In the genomic region with DNA sequence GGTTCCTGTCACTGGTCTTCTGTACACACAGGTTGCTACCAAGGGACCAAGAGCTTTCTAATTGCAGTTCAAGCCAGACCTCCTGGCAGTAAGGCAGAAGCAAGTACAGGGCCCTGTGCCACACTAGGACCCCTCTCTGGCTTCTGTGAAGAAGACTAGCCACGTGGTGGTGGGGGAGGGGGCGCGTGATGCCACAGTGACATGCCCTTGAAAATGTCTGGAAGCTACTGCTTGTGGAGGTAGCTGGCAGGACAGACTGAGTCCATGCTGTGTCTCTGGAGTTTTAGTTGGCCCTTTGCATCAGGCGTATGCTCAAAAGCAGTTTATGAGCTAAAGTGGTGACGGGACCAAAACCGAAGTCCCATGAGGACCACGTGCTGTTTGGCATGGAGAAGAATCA, we compare ENCODE assay signal across 17 cellular contexts. TPM values are rescaled to one million over a fixed set of nuclear protein-coding genes. Genes with fewer than 3 reads are reported as not detected.
DNase-seq lines count a peak whose midpoint lies in the region; ATAC-seq, FAIRE-seq and TF ChIP-seq lines count a peak whose summit lies in the region.
"Had no signal": no experiment of that assay in that cellular context is flagged by ENCODE, and none has a peak within 500 bp of the region (broad histone marks: within the 10 kb centered on the region; RNA-seq: fewer than 3 reads in every experiment).

No MANE protein-coding gene starts in this region.

- H3K9me3 ChIP-seq in heart right ventricle (no peaks in the 10 kb centered on the region), endothelial cell of umbilical vein (replicated peaks; ENCODE audit: control insufficient read depth, insufficient read depth, low read length) (no peaks in the 10 kb centered on the region), neutrophil (no peaks in the 10 kb centered on the region), MM.1S (replicated peaks; ENCODE audit: insufficient read depth, low read length) (no peaks in the 10 kb centered on the region)

- POLR2A ChIA-PET in endothelial cell of umbilical vein (lab: Charles Lee), result interaction anchor here (0.9 kb wide), 1 partner anchor 51 kb away, joined by 3 read pairs; no protein-coding TSS in a partner anchor

- H3K27ac ChIP-seq in heart right ventricle (peak overlapping the region in 6 of 10 donors; percentile 43 to 85 (median 69)), endothelial cell of umbilical vein (ENCODE audit: insufficient read depth, low read depth, low read length) (peak overlapping the region; percentile 87), neutrophil (peak overlapping the region; percentile 79), MM.1S (ENCODE audit: low read length) (no peak overlapping the region)

- H3K9ac ChIP-seq in endothelial cell of umbilical vein (replicated peaks; ENCODE audit: extremely low read depth, insufficient read depth, low read length), result peak overlapping the region; percentile 84
- H3K9ac ChIP-seq in MM.1S (ENCODE audit: low read length), result no peak overlapping the region

- H3K4me2 ChIP-seq in endothelial cell of umbilical vein (ENCODE audit: insufficient read depth, low read length) (peak overlapping the region; percentile 78), MM.1S (ENCODE audit: low read depth, low read length) (no peak overlapping the region)

- intact Hi-C loops in heart right ventricle (cut with DNase I), result loop anchor here in 1 of 10 donors (5.0 kb wide), 1 partner anchor 42 kb away; no protein-coding TSS in a partner anchor
- intact Hi-C loops in cardiac septum (cut with DNase I), result loop anchor here (2.0 kb wide), 1 partner anchor 40 kb away; no protein-coding TSS in a partner anchor
- intact Hi-C loops in endothelial cell of umbilical vein (cut with micrococcal nuclease), result loop anchor here (1.0 to 2.0 kb wide), 2 partner anchors 14 to 46 kb away; no protein-coding TSS in a partner anchor

- H3K4me1 ChIP-seq in heart right ventricle (peaks cover 0 to 37% (median 10%) of the 10 kb centered on the region in 9 donors), endothelial cell of umbilical vein (ENCODE audit: control insufficient read depth, extremely low read depth, insufficient read depth, low read length) (peaks cover 39% of the 10 kb centered on the region), neutrophil (ENCODE audit: control insufficient read depth in 1 of 2, insufficient read depth in 1 of 2, low read depth in 1 of 2, low read length in 1 of 2) (peaks cover 27 to 47% of the 10 kb centered on the region in 2 experiments), MM.1S (ENCODE audit: low read length) (peaks cover 5% of the 10 kb centered on the region)

- TF ChIP-seq CTCF in heart right ventricle (IDR thresholded peaks at IDR 0.05) (no peak), endothelial cell of umbilical vein (IDR thresholded peaks at IDR 0.05; ENCODE audit: extremely low read depth in 1 of 2, insufficient read depth in 1 of 2, low read depth in 1 of 2, low read length in 2 of 2) (no peak), neutrophil (IDR thresholded peaks at IDR 0.05) (no peak), MM.1S (IDR thresholded peaks at IDR 0.05; ENCODE audit: low read length) (no peak)

- H4K20me1 ChIP-seq in endothelial cell of umbilical vein (replicated peaks; ENCODE audit: control insufficient read depth, extremely low read depth, insufficient read depth, low read length) (no peaks in the 10 kb centered on the region), MM.1S (ENCODE audit: insufficient read depth, low read length) (no peaks in the 10 kb centered on the region)

- no peak for TF ChIP-seq POLR2A in endothelial cell of umbilical vein (IDR thresholded peaks at IDR 0.05; ENCODE audit: low read depth, low read length)

- dilution Hi-C loops in endothelial cell of umbilical vein (cut with MboI; ENCODE audit: extremely low pct_ligation_motif_present, low sequenced_read_pairs), result no loop called here

- H3K79me2 ChIP-seq in endothelial cell of umbilical vein (ENCODE audit: control insufficient read depth, insufficient read depth, low read length) (peaks cover 60% of the 10 kb centered on the region), MM.1S (ENCODE audit: low read length) (no peaks in the 10 kb centered on the region)

- H3K4me3 ChIP-seq in heart right ventricle, result peak overlapping the region in 8 of 10 donors; percentile 12 to 52 (median 44)
- peak overlapping the region; percentile 44 to 84 (median 54) for H3K4me3 ChIP-seq in endothelial cell of umbilical vein (replicated peaks in 1 of 3; ENCODE audit: insufficient read depth in 1 of 3, low read depth in 1 of 3, low read length in 3 of 3)
- H3K4me3 ChIP-seq in neutrophil (ENCODE audit: low read depth in 1 of 2, low read length in 1 of 2), result no peak overlapping the region
- no peak overlapping the region for H3K4me3 ChIP-seq in MM.1S (ENCODE audit: low read length)
- H3K4me3 ChIP-seq: GM12878 had no signal

- H3F3A ChIP-seq in MM.1S (ENCODE audit: insufficient read depth, low read length), result no peaks in the 10 kb centered on the region

- H3K36me3 ChIP-seq in heart right ventricle, result no peaks in the 10 kb centered on the region
- no peaks in the 10 kb centered on the region for H3K36me3 ChIP-seq in endothelial cell of umbilical vein (ENCODE audit: control insufficient read depth in 2 of 2, extremely low read depth in 1 of 2, insufficient read depth in 2 of 2, low read length in 2 of 2)
- no peaks in the 10 kb centered on the region for H3K36me3 ChIP-seq in neutrophil
- no peaks in the 10 kb centered on the region for H3K36me3 ChIP-seq in MM.1S (replicated peaks; ENCODE audit: insufficient read depth, low read length)

- H3K9me1 ChIP-seq in endothelial cell of umbilical vein (replicated peaks; ENCODE audit: control insufficient read depth, extremely low read depth, insufficient read depth, low read length), result no peaks in the 10 kb centered on the region

- no peak for FAIRE-seq in endothelial cell of umbilical vein (lab: Jason Lieb, UNC)
- FAIRE-seq: A204.1, GM12878 had no signal

- no TSS peak for BruUV-seq in endothelial cell of umbilical vein (replicated peaks; lab: Mats Ljungman, UMichigan)

- peaks cover 0 to 61% (median 0%) of the 10 kb centered on the region in 7 donors for H3K27me3 ChIP-seq in heart right ventricle
- no peaks in the 10 kb centered on the region for H3K27me3 ChIP-seq in endothelial cell of umbilical vein (ENCODE audit: control insufficient read depth in 2 of 2, insufficient read depth in 2 of 2, low read length in 2 of 2)
- no peaks in the 10 kb centered on the region for H3K27me3 ChIP-seq in neutrophil
- no peaks in the 10 kb centered on the region for H3K27me3 ChIP-seq in MM.1S (replicated peaks; ENCODE audit: insufficient read depth, low read length)

- H3K9me2 ChIP-seq in MM.1S (replicated peaks; ENCODE audit: insufficient read depth, low read length), result no peaks in the 10 kb centered on the region

- 62 to 64% methylated on average over 7 of the region's 7 CpGs for WGBS in heart right ventricle, 2 donors

- CTCF ChIA-PET in endothelial cell of umbilical vein (lab: Charles Lee), result interaction anchor here (0.7 to 2.5 kb wide), 6 partner anchors 44 to 78 kb away, joined by 3 to 26 read pairs (median 5); no protein-coding TSS in a partner anchor

- no peak for ATAC-seq in heart right ventricle
- ATAC-seq in HG03025 (IDR thresholded peaks at IDR 0.05; ENCODE audit: low FRiP score, unreplicated experiment), result no peak
- ATAC-seq: GM12878, PC-3 had no signal

- H2AFZ ChIP-seq in endothelial cell of umbilical vein (ENCODE audit: low read depth, low read length) (no peak overlapping the region), MM.1S (ENCODE audit: low read length) (no peak overlapping the region)

- DNase-seq in heart right ventricle (no peak), cardiac septum (ENCODE audit: low spot score) (no peak), endothelial cell of umbilical vein (ENCODE audit: low read depth, low spot score) (peak; percentile 13), NCI-H128 (lab: John Stamatoyannopoulos, UW; ENCODE audit: unreplicated experiment) (no peak), MM.1S (no peak), GM19240 (ENCODE audit: insufficient read length, low spot score) (no peak)
- DNase-seq: Calu3, HCEC 1CT, NCI-H1092 treated with DMSO at 0.1 percent for 48 hours, NCI-H1694 treated with DMSO at 0.1 percent for 48 hours, NCI-H446, PC-3 had no signal

TF ChIP-seq in endothelial cell of umbilical vein, 7 proteins besides CTCF, POLR2A, EP300 and RAD21:
- TF ChIP-seq GATA2 (IDR thresholded peaks at IDR 0.05; ENCODE audit: insufficient read depth, insufficient read length, low read depth, low read length) (no peak), MYC (IDR thresholded peaks at IDR 0.05; ENCODE audit: low read depth, low read length) (peak; percentile 73), JUN (IDR thresholded peaks at IDR 0.05; ENCODE audit: borderline replicate concordance, insufficient read depth, insufficient read length, low read depth) (no peak), EZH2 (IDR thresholded peaks at IDR 0.05; ENCODE audit: borderline replicate concordance, low read depth, low read length, severe bottlenecking) (no peak)
- TF ChIP-seq, protein P1, sequence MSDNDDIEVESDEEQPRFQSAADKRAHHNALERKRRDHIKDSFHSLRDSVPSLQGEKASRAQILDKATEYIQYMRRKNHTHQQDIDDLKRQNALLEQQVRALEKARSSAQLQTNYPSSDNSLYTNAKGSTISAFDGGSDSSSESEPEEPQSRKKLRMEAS (IDR thresholded peaks at IDR 0.05; ENCODE audit: insufficient read depth, insufficient read length), result peak; percentile 24

RNA-seq across cellular contexts. Expression of a gene that starts 50.9 kb away (rescaled TPM):
- total RNA-seq in heart right ventricle (1 to 10 TPM; 1.6 to 5.4 (median 2.9) TPM), cardiac septum (6.3 TPM), endothelial cell of umbilical vein (1.7 and 2.1 TPM in 2 replicates)
- polyA plus RNA-seq in heart right ventricle (1 to 10 TPM; 1.1 to 1.8 TPM), endothelial cell of umbilical vein (0.99 and 1.0 TPM in 2 replicates)
- polyA plus RNA-seq in endothelial cell of umbilical vein (2011; cell fraction: cytosol; rRNA removed), result 1.1 and 1.4 TPM in 2 replicates
- polyA plus RNA-seq in endothelial cell of umbilical vein (2011; cell fraction: nucleus; rRNA removed), result 2.8 and 3.1 TPM in 2 replicates
- polyA plus RNA-seq in endothelial cell of umbilical vein (2012), result 1.9 and 2.1 TPM in 2 replicates
- polyA minus RNA-seq in endothelial cell of umbilical vein, result 1.2 and 1.6 TPM in 2 replicates
- polyA minus RNA-seq in endothelial cell of umbilical vein (2011; cell fraction: cytosol; rRNA and poly(A)+ RNA removed), result not detected
- 0.87 and 0.91 TPM in 2 replicates for polyA minus RNA-seq in endothelial cell of umbilical vein (2011; cell fraction: nucleus; rRNA and poly(A)+ RNA removed)
- total RNA-seq: HT-29 had no signal

Comparison
In these comparisons a context has a peak if more than half of its experiments do, and no peak if none do; other contexts are left out.
1. H3K4me3 ChIP-seq: peak in heart right ventricle (8 of 10) and endothelial cell of umbilical vein (3 of 3); none in neutrophil (0 of 2) and MM.1S (single experiment).